In genomic region chr13:108508263-108508662, GRCh38 we compare ENCODE assay signal across 9 cellular contexts.
A peak's percentile ranks its signal among the peaks of the same experiment; 100 is the strongest.
DNase-seq lines count a peak whose midpoint lies in the region; ATAC-seq lines count a peak whose summit lies in the region.
"Had no signal": no experiment of that assay in that cellular context is flagged by ENCODE, and none has a peak within 500 bp of the region (broad histone marks: within the 10 kb centered on the region; RNA-seq: fewer than 3 reads in every experiment).

No MANE protein-coding gene starts in this region.

- peak; percentile 48 for DNase-seq in GM03348 (ENCODE audit: low spot score)
- peak; percentile 30 for DNase-seq in NAMALWA (ENCODE audit: low spot score)
- peak; percentile 31 for DNase-seq in central memory CD4-positive, alpha-beta T cell
- peak; percentile 13 for DNase-seq in non-pigmented ciliary epithelial cell (ENCODE audit: low read depth)
- DNase-seq in NCI-H446 (lab: John Stamatoyannopoulos, UW): no peak
- no peak for DNase-seq in NK-92 (lab: John Stamatoyannopoulos, UW; ENCODE audit: unreplicated experiment)
- DNase-seq in activated CD8-positive, alpha-beta memory T cell treated with anti-CD3 and anti-CD28 coated beads for 24 hours: no peak
- DNase-seq: anterior cingulate cortex had no signal

- ATAC-seq in GM21717 (IDR thresholded peaks at IDR 0.05; ENCODE audit: unreplicated experiment): no peak

Comparison
In these comparisons a context has a peak if more than half of its experiments do, and no peak if none do; other contexts are left out.
1. DNase-seq: peak in GM03348 (single experiment), NAMALWA (single experiment), central memory CD4-positive, alpha-beta T cell (single experiment) and non-pigmented ciliary epithelial cell (single experiment); none in NCI-H446 (0 of 2), NK-92 (single experiment) and activated CD8-positive, alpha-beta memory T cell treated with anti-CD3 and anti-CD28 coated beads for 24 hours (single experiment).